ENCODE assay signal across 8 cellular contexts in genomic region chr7:41977165-41977651, GRCh38.
DNase-seq lines count a peak whose midpoint lies in the region; ATAC-seq and TF ChIP-seq lines count a peak whose summit lies in the region.

No MANE protein-coding gene starts in this region.

- H3K36me3 ChIP-seq in gastroesophageal sphincter = peaks cover 0 to 41% of the 10 kb centered on the region in 2 donors
- peaks cover 0 to 3% of the 10 kb centered on the region in 2 donors for H3K36me3 ChIP-seq in prostate gland

- intact Hi-C loops in prostate gland (cut with DNase I) = loop anchor here (2.0 to 5.0 kb wide), 4 partner anchors 35 to 854 kb away; partner anchors contain the start of gene GLI3

- WGBS in gastroesophageal sphincter (ENCODE audit: low coverage in 1 of 2), 2 donors = 41 to 46% methylated on average over 4 to 9 of the region's 9 CpGs
- WGBS in prostate gland = 33% methylated on average over 9 of the region's 9 CpGs

- H3K27me3 ChIP-seq in gastroesophageal sphincter (no peaks in the 10 kb centered on the region), prostate gland (replicated peaks; ENCODE audit: insufficient read depth) (peaks cover 2% of the 10 kb centered on the region)

- TF ChIP-seq POLR2A in gastroesophageal sphincter (IDR thresholded peaks at IDR 0.05) (no peak), prostate gland (IDR thresholded peaks at IDR 0.05) (no peak)

- DNase-seq in AG08396 (ENCODE audit: low spot score) (peak; percentile 48), HCEC 1CT (peak; percentile 59), prostate gland (ENCODE audit: low spot score) (no peak)
- no peak for DNase-seq in NK-92 treated with Interleukin-12 subunit alpha and Interleukin-12 subunit beta, amount 100 ng/mL, for 24 hours (lab: John Stamatoyannopoulos, UW)

- H3K4me1 ChIP-seq in gastroesophageal sphincter (peaks cover 0 to 58% (median 18%) of the 10 kb centered on the region in 3 donors), prostate gland (replicated peaks) (no peaks in the 10 kb centered on the region)

- H3K9me3 ChIP-seq in gastroesophageal sphincter (no peaks in the 10 kb centered on the region), prostate gland (no peaks in the 10 kb centered on the region)

- H3K4me3 ChIP-seq in gastroesophageal sphincter = no peak overlapping the region
- H3K4me3 ChIP-seq in prostate gland = no peak overlapping the region

- ATAC-seq in SK-N-SH treated with all-trans-retinoic acid at 6 μM for 48 hours (peak; percentile 79), gastroesophageal sphincter (no peak), GM18867 (IDR thresholded peaks at IDR 0.05; ENCODE audit: unreplicated experiment) (no peak), HG03097 (IDR thresholded peaks at IDR 0.05; ENCODE audit: low FRiP score, unreplicated experiment) (no peak)

- TF ChIP-seq CTCF in gastroesophageal sphincter (IDR thresholded peaks at IDR 0.05) (peak; percentile 54 to 77 (median 70)), prostate gland (IDR thresholded peaks at IDR 0.05) (peak; percentile 58 to 66 (median 62))

- peak overlapping the region in 1 of 4 donors; percentile 31 for H3K27ac ChIP-seq in gastroesophageal sphincter
- H3K27ac ChIP-seq in prostate gland = no peak overlapping the region

- no peak for TF ChIP-seq EP300 in gastroesophageal sphincter (IDR thresholded peaks at IDR 0.05)

TF ChIP-seq in SK-N-SH treated with all-trans-retinoic acid at 6 μM for 48 hours, 23 proteins besides CTCF, POLR2A, EP300 and RAD21:
- TF ChIP-seq CSRNP3 (CRISPR knock-in tag; IDR thresholded peaks at IDR 0.05) (no peak), ZNF8 (CRISPR knock-in tag; IDR thresholded peaks at IDR 0.05) (no peak), BACH2 (CRISPR knock-in tag; IDR thresholded peaks at IDR 0.05; ENCODE audit: borderline replicate concordance) (no peak)

Comparison
In these comparisons a context has a peak if more than half of its experiments do, and no peak if none do; other contexts are left out.
1. DNase-seq: peak in AG08396 (single experiment) and HCEC 1CT (single experiment); none in prostate gland (single experiment) and NK-92 treated with Interleukin-12 subunit alpha and Interleukin-12 subunit beta, amount 100 ng/mL, for 24 hours (single experiment).